ENCODE assay signal across 1 cellular context in genomic region chr3:59595830-59596229, GRCh38.
TF ChIP-seq lines count a peak whose summit lies in the region.

No MANE protein-coding gene starts in this region.

TF ChIP-seq in WTC11, 78 proteins besides CTCF, POLR2A, EP300 and RAD21 (continued from another document):
- TF ChIP-seq RORB (CRISPR knock-in tag; IDR thresholded peaks at IDR 0.05) (no peak), USF2 (CRISPR knock-in tag; IDR thresholded peaks at IDR 0.05) (no peak), IRF1 (CRISPR knock-in tag; IDR thresholded peaks at IDR 0.05) (no peak), MXD4 (CRISPR knock-in tag; IDR thresholded peaks at IDR 0.05; ENCODE audit: borderline replicate concordance) (no peak), ZNF532 (CRISPR knock-in tag; IDR thresholded peaks at IDR 0.05; ENCODE audit: borderline replicate concordance) (no peak), ERG (CRISPR knock-in tag; IDR thresholded peaks at IDR 0.05) (no peak), ESRRA (CRISPR knock-in tag; IDR thresholded peaks at IDR 0.05; ENCODE audit: borderline replicate concordance) (no peak), STAT6 (CRISPR knock-in tag; conservative IDR thresholded peaks at IDR 0.05; ENCODE audit: low read depth) (no peak), USF1 (CRISPR knock-in tag; IDR thresholded peaks at IDR 0.05) (no peak), JUN (CRISPR knock-in tag; IDR thresholded peaks at IDR 0.05) (no peak)
